In genomic region chr6:10403385-10404106, GRCh38 we compare ENCODE assay signal across 8 cellular contexts. TPM values are rescaled to one million over a fixed set of nuclear protein-coding genes. Genes with fewer than 3 reads are reported as not detected.
DNase-seq lines count a peak whose midpoint lies in the region; ATAC-seq, FAIRE-seq and TF ChIP-seq lines count a peak whose summit lies in the region.

No MANE protein-coding gene starts in this region.

- H3K9me3 ChIP-seq in A549 (no peaks in the 10 kb centered on the region), prostate gland (no peaks in the 10 kb centered on the region)

- peak; percentile 64 to 87 for DNase-seq in A549 (ENCODE audit: low read depth in 1 of 2, low spot score in 1 of 2)
- peak; percentile 68 for DNase-seq in SK-MEL-5 (ENCODE audit: low read depth, low spot score)
- peak; percentile 60 for DNase-seq in fibroblast of gingiva (ENCODE audit: low read depth)
- peak; percentile 46 for DNase-seq in prostate gland (ENCODE audit: low spot score)
- no peak for DNase-seq in stimulated activated naive CD4-positive, alpha-beta T cell (lab: John Stamatoyannopoulos, UW)
- DNase-seq in GM10266 (ENCODE audit: extremely low spot score), result no peak

- under 1% methylated on average over 14 of the region's 16 CpGs for WGBS in A549 (ENCODE audit: missing lambda C conversion rate)
- WGBS in prostate gland, result 4% methylated on average over 16 of the region's 16 CpGs

- in situ Hi-C loops in SK-MEL-5 (cut with HindIII; ENCODE audit: low pct_unique_long_range_greater_than_20kb, low sequenced_read_pairs), result no loop called here

- H3K27me3 ChIP-seq in prostate gland (replicated peaks; ENCODE audit: insufficient read depth), result no peaks in the 10 kb centered on the region

- peak; percentile 84 to 93; a peak in 4 of 5 replicates for TF ChIP-seq EP300 in A549 (IDR thresholded peaks at IDR 0.05)

- ATAC-seq in A549, result peak; percentile 70 to 71
- peak; percentile 32 for ATAC-seq in GM18517 (IDR thresholded peaks at IDR 0.05; ENCODE audit: unreplicated experiment)
- ATAC-seq in HG02973 (IDR thresholded peaks at IDR 0.05; ENCODE audit: unreplicated experiment), result peak; percentile 12

- POLR2A ChIA-PET in A549 (lab: Yijun Ruan, JAX), result interaction anchor here (0.7 to 3.4 kb wide), 3 partner anchors 10 to 37 kb away, joined by 3 to 38 read pairs (median 5); partner anchors contain the start of gene TFAP2A

- intact Hi-C loops in prostate gland (cut with DNase I), result no loop called here

- H3K4me2 ChIP-seq in A549, result peak overlapping the region; percentile 83

- FAIRE-seq in A549 (lab: Jason Lieb, UNC), result peak; percentile 32

- peak in 1 of 2 experiments; percentile 19; a peak in 2 of 5 replicates for TF ChIP-seq RAD21 in A549 (conservative IDR thresholded peaks at IDR 0.05 in 1 of 2, IDR thresholded peaks at IDR 0.05 in 1 of 2)

- H3K36me3 ChIP-seq in prostate gland, result no peaks in the 10 kb centered on the region

- TF ChIP-seq CTCF in A549 (IDR thresholded peaks at IDR 0.05) (no peak), prostate gland (IDR thresholded peaks at IDR 0.05) (no peak), GM10266 (IDR thresholded peaks at IDR 0.05; ENCODE audit: control insufficient read depth, insufficient read depth, low read depth, missing control alignments) (no peak)

- H3K4me1 ChIP-seq in A549, result peaks cover 54% of the 10 kb centered on the region
- peaks cover 5% of the 10 kb centered on the region for H3K4me1 ChIP-seq in prostate gland (replicated peaks)

- TF ChIP-seq POLR2A in A549 (IDR thresholded peaks at IDR 0.05; ENCODE audit: low read length) (no peak), prostate gland (IDR thresholded peaks at IDR 0.05) (no peak)

- H3K4me3 ChIP-seq in A549 (peak overlapping the region; percentile 45), prostate gland (peak overlapping the region; percentile 22 to 40)

- CTCF ChIA-PET in A549 (lab: Yijun Ruan, JAX), result interaction anchor here (2.7 kb wide), 1 partner anchor 11 kb away, joined by 14 read pairs; the partner anchor contains the start of gene TFAP2A

- H3K27ac ChIP-seq in A549 (peak overlapping the region; percentile 85 to 93), prostate gland (peak overlapping the region; percentile 57 to 71)

TF ChIP-seq in A549, 52 proteins besides CTCF, POLR2A, EP300 and RAD21:
- TF ChIP-seq MAX (IDR thresholded peaks at IDR 0.05), result peak; percentile 65; the same call in 1 of the 2 replicates
- TF ChIP-seq ZSCAN20 (CRISPR knock-in tag; IDR thresholded peaks at IDR 0.05), result no peak
- TF ChIP-seq FOSL2 (IDR thresholded peaks at IDR 0.05), result peak; percentile 76
- peak; percentile 89 for TF ChIP-seq FOSL2 (CRISPR knock-in tag; IDR thresholded peaks at IDR 0.05)
- TF ChIP-seq BCL3 (IDR thresholded peaks at IDR 0.05), result peak; percentile 90; the same call in 2 of the 3 replicates
- TF ChIP-seq ZFP36 (IDR thresholded peaks at IDR 0.05; ENCODE audit: borderline replicate concordance, partially characterized antibody), result no peak
- peak; percentile 45; the same call in 1 of the 2 replicates for TF ChIP-seq PBX3 (IDR thresholded peaks at IDR 0.05)
- TF ChIP-seq GATA3 (IDR thresholded peaks at IDR 0.05; ENCODE audit: borderline replicate concordance), result peak; percentile 99
- TF ChIP-seq ELK1 (IDR thresholded peaks at IDR 0.05; ENCODE audit: low read depth, low read length), result no peak
- peak; percentile 57; the same call in 1 of the 2 replicates for TF ChIP-seq HOXB13 (CRISPR knock-in tag; IDR thresholded peaks at IDR 0.05; ENCODE audit: low read depth)
- TF ChIP-seq JUNB (IDR thresholded peaks at IDR 0.05), result peak; percentile 86
- TF ChIP-seq HDAC2 (IDR thresholded peaks at IDR 0.05), result no peak
- no peak; the same call in 1 of the 2 replicates for TF ChIP-seq FOSB (CRISPR knock-in tag; IDR thresholded peaks at IDR 0.05)
- TF ChIP-seq CBX2 (IDR thresholded peaks at IDR 0.05; ENCODE audit: borderline replicate concordance, low read depth), result no peak
- peak; percentile 57 to 74; a peak in 4 of 5 replicates for TF ChIP-seq JUN (IDR thresholded peaks at IDR 0.05)
- TF ChIP-seq HES2 (IDR thresholded peaks at IDR 0.05), result peak; percentile 59; the same call in 1 of the 2 replicates
- TF ChIP-seq RARB (CRISPR knock-in tag; IDR thresholded peaks at IDR 0.05), result peak; percentile 82
- no peak for TF ChIP-seq E2F6 (IDR thresholded peaks at IDR 0.05; ENCODE audit: borderline replicate concordance, low read depth)
- peak; percentile 59 to 86 for TF ChIP-seq CEBPB (IDR thresholded peaks at IDR 0.05)

RNA-seq across cellular contexts. Expression of gene TFAP2A, which starts 11.3 kb away (rescaled TPM):
- polyA plus RNA-seq in A549 (2011; rRNA removed), result 10.8 and 13.1 TPM in 2 replicates
- 17.4 and 22.2 TPM in 2 replicates for polyA plus RNA-seq in A549 (2012; cell fraction: cytosol; rRNA removed)
- polyA plus RNA-seq in A549 (2012; cell fraction: nucleus; rRNA removed), result 21.1 and 32.8 TPM in 2 replicates
- 26.0 to 31.4 TPM (median 26.9 TPM) in 3 replicates for polyA plus RNA-seq in A549 (2017; fragmentation: RNase III; extraction: RNeasy Plus Mini Kit Qiagen cat#74134 plus additional on column Dnase treatment)
- polyA minus RNA-seq in A549 (2011; rRNA and poly(A)+ RNA removed), result 8.5 and 10.3 TPM in 2 replicates
- 24.6 and 38.4 TPM in 2 replicates for total RNA-seq in SK-MEL-5 (2014; rRNA removed; shearing (Covaris generic))
- polyA plus RNA-seq in SK-MEL-5 (2015; cell fraction: cytosol; rRNA removed), result 104 and 135 TPM in 2 replicates
- 188 and 226 TPM in 2 replicates for polyA plus RNA-seq in SK-MEL-5 (2015; cell fraction: nucleus; rRNA removed)
- 10 to 100 TPM; 16.0 to 20.4 TPM for total RNA-seq in prostate gland

Comparison
In these comparisons a context has a peak if more than half of its experiments do, and no peak if none do; other contexts are left out.
1. ATAC-seq: peak in every context shown above with its lines; median percentile 70 in A549; 32 in GM18517; 12 in HG02973.
2. DNase-seq: peak in A549 (2 of 2), SK-MEL-5 (single experiment), fibroblast of gingiva (single experiment) and prostate gland (single experiment); none in stimulated activated naive CD4-positive, alpha-beta T cell (0 of 6) and GM10266 (single experiment).